ENCODE assay signal across 17 cellular contexts in genomic region chr11:67364169-67364568, GRCh38. TPM values are rescaled to one million over a fixed set of nuclear protein-coding genes. Genes with fewer than 3 reads are reported as not detected.
"Had no signal": no experiment of that assay in that cellular context is flagged by ENCODE, and none has a peak within 500 bp of the region (broad histone marks: within the 10 kb centered on the region; RNA-seq: fewer than 3 reads in every experiment).

No MANE protein-coding gene starts in this region.

- H3K27me3 ChIP-seq: brain microvascular endothelial cell, esophagus squamous epithelium had no signal

- H3K9me3 Mint-ChIP-seq: activated T-cell treated with anti-CD3 and anti-CD28 coated beads, Interleukin-2, amount 50 U/mL, for 4 hours; nephron progenitor cell; stimulated activated naive CD8-positive, alpha-beta T cell treated with anti-CD3 and anti-CD28 coated beads, Interleukin-15, amount 100 ng/mL, for 72 hours; T-helper 1 cell treated with Interleukin-12 subunit alpha and Interleukin-12 subunit beta and Interleukin-4 antibody, amounts not matched to agents 30 μg/mL and 1 μg/mL, for 36 hours had no signal

- H3K4me3 ChIP-seq: esophagus squamous epithelium, lung, thoracic aorta had no signal

- ATAC-seq: activated CD8-positive, alpha-beta memory T cell treated with anti-CD3 and anti-CD28 coated beads, Interleukin-2, amount 10 ng/mL, durations not matched to agents 7 days and 5 days; left colon; stimulated activated naive CD8-positive, alpha-beta T cell treated with anti-CD3 and anti-CD28 coated beads, Interleukin-15, amount 100 ng/mL, for 72 hours had no signal

- H3K4me3 Mint-ChIP-seq: activated CD8-positive, alpha-beta memory T cell treated with anti-CD3 and anti-CD28 coated beads, Interleukin-2, amount 10 ng/mL, durations not matched to agents 7 days and 5 days; activated naive CD8-positive, alpha-beta T cell; activated T-cell treated with anti-CD3 and anti-CD28 coated beads, Interleukin-2, amount 50 U/mL, for 4 hours; nephron progenitor cell; stimulated activated naive CD8-positive, alpha-beta T cell treated with anti-CD3 and anti-CD28 coated beads, Interleukin-15, amount 100 ng/mL, for 72 hours; T-helper 1 cell treated with Interleukin-12 subunit alpha and Interleukin-12 subunit beta and Interleukin-4 antibody, amounts not matched to agents 30 μg/mL and 1 μg/mL, for 36 hours had no signal

- DNase-seq: activated CD8-positive, alpha-beta memory T cell treated with anti-CD3 and anti-CD28 coated beads, Interleukin-2, amount 10 ng/mL, durations not matched to agents 7 days and 5 days; activated gamma-delta T cell; activated T-cell treated with anti-CD3 and anti-CD28 coated beads, Interleukin-2, amount 50 U/mL, for 4 hours; amygdala; brain microvascular endothelial cell; esophagus squamous epithelium; glutamatergic neuron; left colon; nephron progenitor cell; stimulated activated CD4-positive, alpha-beta T cell treated with anti-CD3 and anti-CD28 coated beads, Interleukin-2, amount 100 ng/mL, for 48 hours; stimulated activated naive CD8-positive, alpha-beta T cell treated with anti-CD3 and anti-CD28 coated beads, Interleukin-15, amount 100 ng/mL, for 72 hours had no signal

- H3K27me3 Mint-ChIP-seq: activated naive CD8-positive, alpha-beta T cell had no signal

- H3K36me3 Mint-ChIP-seq: activated CD8-positive, alpha-beta memory T cell treated with anti-CD3 and anti-CD28 coated beads, Interleukin-2, amount 10 ng/mL, durations not matched to agents 7 days and 5 days; activated naive CD8-positive, alpha-beta T cell had no signal

- H3K27ac ChIP-seq: brain microvascular endothelial cell, esophagus squamous epithelium, thoracic aorta had no signal

- H3K9me3 ChIP-seq: esophagus squamous epithelium, thoracic aorta had no signal

- H3K27ac Mint-ChIP-seq: activated CD8-positive, alpha-beta memory T cell treated with anti-CD3 and anti-CD28 coated beads, Interleukin-2, amount 10 ng/mL, durations not matched to agents 7 days and 5 days; activated naive CD8-positive, alpha-beta T cell; stimulated activated naive CD8-positive, alpha-beta T cell treated with anti-CD3 and anti-CD28 coated beads, Interleukin-15, amount 100 ng/mL, for 72 hours; T-helper 1 cell treated with Interleukin-12 subunit alpha and Interleukin-12 subunit beta and Interleukin-4 antibody, amounts not matched to agents 30 μg/mL and 1 μg/mL, for 36 hours had no signal

RNA-seq across cellular contexts. Expression of gene TBC1D10C, which starts 39.7 kb away (rescaled TPM):
- total RNA-seq: chondrocyte, pulmonary artery endothelial cell had no signal
